In genomic region chr5:175477440-175477839, GRCh38 we compare ENCODE assay signal across 11 cellular contexts. TPM values are rescaled to one million over a fixed set of nuclear protein-coding genes. Genes with fewer than 3 reads are reported as not detected.
DNase-seq lines count a peak whose midpoint lies in the region; ATAC-seq and TF ChIP-seq lines count a peak whose summit lies in the region.
"Had no signal": no experiment of that assay in that cellular context is flagged by ENCODE, and none has a peak within 500 bp of the region (broad histone marks: within the 10 kb centered on the region; RNA-seq: fewer than 3 reads in every experiment).

No MANE protein-coding gene starts in this region.

- no peaks in the 10 kb centered on the region for H3K9me3 Mint-ChIP-seq in activated T-helper 2 cell treated with anti-CD3 and anti-CD28 coated beads, Interferon-gamma antibody, Interleukin-2, Interleukin-4, amounts not matched to agents 10 μg/mL and 5 μg/mL and 100 μg/mL, durations not matched to agents 14 hours and 24 hours and 36 hours
- no peaks in the 10 kb centered on the region for H3K9me3 Mint-ChIP-seq in memory B cell

- H3K27ac ChIP-seq in left ventricle myocardium inferior (replicated peaks) (peak overlapping the region; percentile 89), ovary (no peak overlapping the region)

- no peak for TF ChIP-seq EP300 in ovary (IDR thresholded peaks at IDR 0.05)

- H3K4me3 ChIP-seq in left ventricle myocardium inferior (no peak overlapping the region), ovary (no peak overlapping the region)

- no peak overlapping the region for H3K27ac Mint-ChIP-seq in activated T-helper 2 cell treated with anti-CD3 and anti-CD28 coated beads, Interferon-gamma antibody, Interleukin-2, Interleukin-4, amounts not matched to agents 10 μg/mL and 5 μg/mL and 100 μg/mL, durations not matched to agents 14 hours and 24 hours and 36 hours
- H3K27ac Mint-ChIP-seq in memory B cell, result no peak overlapping the region

- no peak for TF ChIP-seq POLR2A in ovary (IDR thresholded peaks at IDR 0.05)

- H3K36me3 ChIP-seq in left ventricle myocardium inferior, result no peaks in the 10 kb centered on the region
- no peaks in the 10 kb centered on the region for H3K36me3 ChIP-seq in ovary
- H3K36me3 ChIP-seq: upper lobe of left lung had no signal

- H3K27me3 Mint-ChIP-seq in activated T-helper 2 cell treated with anti-CD3 and anti-CD28 coated beads, Interferon-gamma antibody, Interleukin-2, Interleukin-4, amounts not matched to agents 10 μg/mL and 5 μg/mL and 100 μg/mL, durations not matched to agents 14 hours and 24 hours and 36 hours (ENCODE audit: low read depth), result peaks cover 8% of the 10 kb centered on the region
- H3K27me3 Mint-ChIP-seq in memory B cell, result peaks cover 4% of the 10 kb centered on the region

- intact Hi-C loops in left ventricle myocardium inferior (cut with micrococcal nuclease) (no loop called here), Right ventricle myocardium superior (cut with DNase I) (no loop called here), ovary (cut with DNase I) (no loop called here)
- intact Hi-C loops in activated T-helper 2 cell treated with anti-CD3 and anti-CD28 coated beads, Interferon-gamma antibody, Interleukin-2, Interleukin-4, amounts not matched to agents 10 μg/mL and 5 μg/mL and 100 μg/mL, durations not matched to agents 14 hours and 24 hours and 36 hours (cut with micrococcal nuclease), result no loop called here

- H3K4me1 ChIP-seq in left ventricle myocardium inferior, result peaks cover 36% of the 10 kb centered on the region
- peaks cover 9% of the 10 kb centered on the region for H3K4me1 ChIP-seq in ovary (ENCODE audit: insufficient read depth)

- H3K4me1 Mint-ChIP-seq in activated T-helper 2 cell treated with anti-CD3 and anti-CD28 coated beads, Interferon-gamma antibody, Interleukin-2, Interleukin-4, amounts not matched to agents 10 μg/mL and 5 μg/mL and 100 μg/mL, durations not matched to agents 14 hours and 24 hours and 36 hours (ENCODE audit: low read depth), result peaks cover 42% of the 10 kb centered on the region
- H3K4me1 Mint-ChIP-seq in memory B cell, result peaks cover 26% of the 10 kb centered on the region

- ATAC-seq in Right ventricle myocardium superior (ENCODE audit: poor library complexity) (no peak), memory B cell (ENCODE audit: low read depth) (no peak), HG02798 (IDR thresholded peaks at IDR 0.05; ENCODE audit: poor library complexity, unreplicated experiment) (no peak)

- H3K4me3 Mint-ChIP-seq in activated T-helper 2 cell treated with anti-CD3 and anti-CD28 coated beads, Interferon-gamma antibody, Interleukin-2, Interleukin-4, amounts not matched to agents 10 μg/mL and 5 μg/mL and 100 μg/mL, durations not matched to agents 14 hours and 24 hours and 36 hours (ENCODE audit: low read depth), result peak overlapping the region; percentile 72
- H3K4me3 Mint-ChIP-seq in memory B cell, result peak overlapping the region; percentile 91

- TF ChIP-seq CTCF in left ventricle myocardium inferior (IDR thresholded peaks at IDR 0.05; ENCODE audit: borderline replicate concordance), result no peak
- TF ChIP-seq CTCF in ovary (IDR thresholded peaks at IDR 0.05), result no peak

- peaks cover 12% of the 10 kb centered on the region for H3K27me3 ChIP-seq in left ventricle myocardium inferior (ENCODE audit: low read depth)
- H3K27me3 ChIP-seq in ovary, result no peaks in the 10 kb centered on the region

- H3K36me3 Mint-ChIP-seq in activated T-helper 2 cell treated with anti-CD3 and anti-CD28 coated beads, Interferon-gamma antibody, Interleukin-2, Interleukin-4, amounts not matched to agents 10 μg/mL and 5 μg/mL and 100 μg/mL, durations not matched to agents 14 hours and 24 hours and 36 hours (ENCODE audit: low read depth), result peaks cover 36% of the 10 kb centered on the region
- no peaks in the 10 kb centered on the region for H3K36me3 Mint-ChIP-seq in memory B cell

- DNase-seq in left ventricle myocardium inferior (no peak), Right ventricle myocardium superior (no peak), memory B cell (ENCODE audit: low spot score in 2 of 2) (no peak), SW480 (ENCODE audit: low spot score) (no peak), ovary (no peak)
- no peak for DNase-seq in activated T-helper 2 cell treated with anti-CD3 and anti-CD28 coated beads, Interferon-gamma antibody, Interleukin-2, Interleukin-4, amounts not matched to agents 10 μg/mL and 5 μg/mL and 100 μg/mL, durations not matched to agents 14 hours and 24 hours and 36 hours (ENCODE audit: low spot score)
- no peak for DNase-seq in stimulated activated CD4-positive, alpha-beta T cell treated with anti-CD3 and anti-CD28 coated beads, Interleukin-4, amount 100 ng/mL, for 1 hour
- DNase-seq: DMS53, upper lobe of left lung had no signal

- H3K9me3 ChIP-seq in left ventricle myocardium inferior (replicated peaks) (no peaks in the 10 kb centered on the region), ovary (no peaks in the 10 kb centered on the region)
- H3K9me3 ChIP-seq: upper lobe of left lung had no signal

- 58 to 67% (median 66%) methylated on average over 5 of the region's 5 CpGs for WGBS in ovary, 3 donors

RNA-seq across cellular contexts. Expression of gene SFXN1, which starts 0.9 kb away (rescaled TPM):
- total RNA-seq in left ventricle myocardium inferior (37.2 TPM), Right ventricle myocardium superior (28.7 TPM), ovary (10 to 100 TPM; 21.0 to 50.6 (median 31.4) TPM)
- 318 and 326 TPM in 2 replicates for total RNA-seq in activated T-helper 2 cell treated with anti-CD3 and anti-CD28 coated beads, Interferon-gamma antibody, Interleukin-2, Interleukin-4, amounts not matched to agents 10 μg/mL and 5 μg/mL and 100 μg/mL, durations not matched to agents 14 hours and 24 hours and 36 hours
- polyA plus RNA-seq in ovary, result 10 to 100 TPM in 1 of 2 donors, 1 to 10 TPM in 1; 9.6 to 42.5 TPM

RNA-seq across cellular contexts. Expression of gene DRD1, which starts 33.5 kb away (rescaled TPM):
- total RNA-seq in left ventricle myocardium inferior, result not detected
- not detected for total RNA-seq in Right ventricle myocardium superior
- not detected in 2 replicates for total RNA-seq in activated T-helper 2 cell treated with anti-CD3 and anti-CD28 coated beads, Interferon-gamma antibody, Interleukin-2, Interleukin-4, amounts not matched to agents 10 μg/mL and 5 μg/mL and 100 μg/mL, durations not matched to agents 14 hours and 24 hours and 36 hours
- under 1 TPM in 6 of 7 donors, not detected in 1; 0.10 to 0.23 (median 0.15) TPM for total RNA-seq in ovary
- under 1 TPM; 0.10 to 0.42 TPM for polyA plus RNA-seq in ovary
- total RNA-seq: HT-29 had no signal
